In genomic region chr2:216109962-216110614, GRCh38 we compare ENCODE assay signal across 7 cellular contexts. TPM values are rescaled to one million over a fixed set of nuclear protein-coding genes. Genes with fewer than 3 reads are reported as not detected.
DNase-seq lines count a peak whose midpoint lies in the region; ATAC-seq and TF ChIP-seq lines count a peak whose summit lies in the region.

No MANE protein-coding gene starts in this region.

- peaks cover 45% of the 10 kb centered on the region for H3K36me3 Mint-ChIP-seq in T-helper 1 cell treated with Interleukin-12 subunit alpha and Interleukin-12 subunit beta and Interleukin-4 antibody, amounts not matched to agents 30 μg/mL and 1 μg/mL, for 36 hours (ENCODE audit: low read depth)

- H3K9me3 Mint-ChIP-seq in T-helper 1 cell treated with Interleukin-12 subunit alpha and Interleukin-12 subunit beta and Interleukin-4 antibody, amounts not matched to agents 30 μg/mL and 1 μg/mL, for 36 hours: no peaks in the 10 kb centered on the region

- peaks cover 7% of the 10 kb centered on the region for H3K79me1 ChIP-seq in trophoblast cell (ENCODE audit: low read length)

- peak overlapping the region; percentile 67 for H3K4me2 ChIP-seq in fibroblast of lung (ENCODE audit: extremely low read depth, insufficient read depth, low read length)
- H3K4me2 ChIP-seq in trophoblast cell (ENCODE audit: low read length): peak overlapping the region; percentile 89

- no peak overlapping the region for H3K18ac ChIP-seq in trophoblast cell (ENCODE audit: low read length)

- H3K9me3 ChIP-seq in fibroblast of lung (ENCODE audit: control insufficient read depth, insufficient read depth, low read depth, low read length): no peaks in the 10 kb centered on the region
- no peaks in the 10 kb centered on the region for H3K9me3 ChIP-seq in trophoblast cell (ENCODE audit: insufficient read depth, low read depth, low read length)

- no peak overlapping the region for H3K14ac ChIP-seq in trophoblast cell (ENCODE audit: low read length)

- H2AFZ ChIP-seq in fibroblast of lung (ENCODE audit: low read length): no peak overlapping the region
- no peak overlapping the region for H2AFZ ChIP-seq in trophoblast cell (ENCODE audit: insufficient read depth, low read length, poor library complexity)

- H2BK120ac ChIP-seq in trophoblast cell (ENCODE audit: insufficient read depth, low read length, poor library complexity): no peak overlapping the region

- peak overlapping the region; percentile 100 for H3K4me3 Mint-ChIP-seq in T-helper 1 cell treated with Interleukin-12 subunit alpha and Interleukin-12 subunit beta and Interleukin-4 antibody, amounts not matched to agents 30 μg/mL and 1 μg/mL, for 36 hours

- H3K27me3 ChIP-seq in fibroblast of lung (ENCODE audit: control insufficient read depth, insufficient read depth, low read length) (peaks cover 3% of the 10 kb centered on the region), trophoblast cell (ENCODE audit: insufficient read depth, low read length) (no peaks in the 10 kb centered on the region)

- no peak for ATAC-seq in GM21737 (IDR thresholded peaks at IDR 0.05; ENCODE audit: unreplicated experiment)
- no peak for ATAC-seq in GM18870 (IDR thresholded peaks at IDR 0.05; ENCODE audit: unreplicated experiment)

- H3K9ac ChIP-seq in fibroblast of lung (ENCODE audit: insufficient read depth, low read length) (peak overlapping the region; percentile 95), trophoblast cell (ENCODE audit: low read length) (peak overlapping the region; percentile 88)

- H3K4me1 ChIP-seq in fibroblast of lung (ENCODE audit: control insufficient read depth, extremely low read depth, insufficient read depth, low read length): peaks cover 2% of the 10 kb centered on the region
- peaks cover 6 to 11% of the 10 kb centered on the region in 2 experiments for H3K4me1 ChIP-seq in trophoblast cell (ENCODE audit: control insufficient read depth in 1 of 2, insufficient read depth in 2 of 2, low read length in 2 of 2)

- peak; percentile 44 to 52 for TF ChIP-seq CTCF in fibroblast of lung (conservative IDR thresholded peaks at IDR 0.05 in 1 of 2, IDR thresholded peaks at IDR 0.05 in 1 of 2; ENCODE audit: low read depth in 1 of 2, low read length in 2 of 2)

- H2AK5ac ChIP-seq in trophoblast cell (ENCODE audit: low read length): no peak overlapping the region

- no peak overlapping the region for H2BK5ac ChIP-seq in trophoblast cell (ENCODE audit: low read depth, low read length, poor library complexity)

- peaks cover 12% of the 10 kb centered on the region for H3K36me3 ChIP-seq in fibroblast of lung (ENCODE audit: control insufficient read depth, insufficient read depth, low read length)
- H3K36me3 ChIP-seq in trophoblast cell (ENCODE audit: control insufficient read depth in 1 of 2, insufficient read depth in 2 of 2, low read length in 2 of 2): peaks cover 7 to 19% of the 10 kb centered on the region in 2 experiments

- DNase-seq in Daoy (ENCODE audit: low read depth) (peak; percentile 10), HT-29 (ENCODE audit: low spot score) (peak; percentile 55), fibroblast of lung (ENCODE audit: low read depth in 2 of 2) (peak; percentile 54 to 79), trophoblast cell (peak in 1 of 2 donors; percentile 15)

- WGBS in trophoblast cell (ENCODE audit: extremely low coverage, insufficient coverage, insufficient read length): no CpG with 5 or more reads among the region's 10 CpGs

- peak overlapping the region; percentile 99 for H3K27ac Mint-ChIP-seq in T-helper 1 cell treated with Interleukin-12 subunit alpha and Interleukin-12 subunit beta and Interleukin-4 antibody, amounts not matched to agents 30 μg/mL and 1 μg/mL, for 36 hours

- peak overlapping the region; percentile 97 for H4K12ac ChIP-seq in trophoblast cell (ENCODE audit: low read depth, low read length)

- H3K23ac ChIP-seq in trophoblast cell (ENCODE audit: low read length): no peak overlapping the region

- no peak overlapping the region for H4K91ac ChIP-seq in trophoblast cell (ENCODE audit: low read depth, low read length)

- peaks cover 54% of the 10 kb centered on the region for H3K4me1 Mint-ChIP-seq in T-helper 1 cell treated with Interleukin-12 subunit alpha and Interleukin-12 subunit beta and Interleukin-4 antibody, amounts not matched to agents 30 μg/mL and 1 μg/mL, for 36 hours (ENCODE audit: low read depth)

- H3K4me3 ChIP-seq in fibroblast of lung (replicated peaks in 1 of 4; ENCODE audit: control extremely low read depth in 1 of 4, insufficient read depth in 1 of 4, low read depth in 3 of 4, low read length in 4 of 4) (peak overlapping the region; percentile 41 to 96 (median 88)), trophoblast cell (ENCODE audit: low read depth, low read length) (peak overlapping the region; percentile 87)

- peaks cover 40% of the 10 kb centered on the region for H3K79me2 ChIP-seq in fibroblast of lung (ENCODE audit: control insufficient read depth, insufficient read depth, low read length)
- H3K79me2 ChIP-seq in trophoblast cell (ENCODE audit: control insufficient read depth, insufficient read depth, low read length, poor library complexity): peaks cover 5% of the 10 kb centered on the region

- H3K27me3 Mint-ChIP-seq in T-helper 1 cell treated with Interleukin-12 subunit alpha and Interleukin-12 subunit beta and Interleukin-4 antibody, amounts not matched to agents 30 μg/mL and 1 μg/mL, for 36 hours (ENCODE audit: low read depth): peaks cover 3% of the 10 kb centered on the region

- H3K27ac ChIP-seq in fibroblast of lung (ENCODE audit: insufficient read depth, low read length) (peak overlapping the region; percentile 93), trophoblast cell (ENCODE audit: low read depth, low read length) (no peak overlapping the region)

- H4K20me1 ChIP-seq in fibroblast of lung (ENCODE audit: control insufficient read depth, extremely low read depth, insufficient read depth, low read length): no peaks in the 10 kb centered on the region

- H4K8ac ChIP-seq in trophoblast cell (ENCODE audit: low read depth, low read length): no peak overlapping the region

- peak overlapping the region; percentile 92 for H3K4ac ChIP-seq in trophoblast cell (ENCODE audit: low read depth, low read length)

- H2BK12ac ChIP-seq in trophoblast cell (ENCODE audit: low read length): no peak overlapping the region

RNA-seq across cellular contexts. Expression of gene XRCC5, which starts 0.9 kb away (rescaled TPM):
- 425 and 512 TPM in 2 replicates for total RNA-seq in Daoy (2014; rRNA removed; shearing (Covaris generic))
- 142 and 160 TPM in 2 replicates for total RNA-seq in HT-29 (2014; rRNA removed; shearing (Covaris generic))
- total RNA-seq in fibroblast of lung: 148 and 152 TPM in 2 replicates
- 278 and 339 TPM in 2 replicates for polyA plus RNA-seq in fibroblast of lung
- 163 and 257 TPM in 2 replicates for polyA plus RNA-seq in fibroblast of lung (2012)
- 120 and 287 TPM in 2 replicates for polyA minus RNA-seq in fibroblast of lung (ENCODE audit: low replicate concordance)
- 193 and 196 TPM in 2 replicates for polyA plus RNA-seq in trophoblast cell (2013)

RNA-seq across cellular contexts. Expression of gene TMEM169, which starts 28.4 kb away (rescaled TPM):
- total RNA-seq in Daoy (2014; rRNA removed; shearing (Covaris generic)): 0.40 and 0.65 TPM in 2 replicates
- 0.08 and 0.53 TPM in 2 replicates for total RNA-seq in HT-29 (2014; rRNA removed; shearing (Covaris generic))
- total RNA-seq in fibroblast of lung: 0.26 and 0.50 TPM in 2 replicates
- polyA plus RNA-seq in fibroblast of lung: 0.10 TPM in 2 replicates
- polyA plus RNA-seq in fibroblast of lung (2012): 0.06 and 0.36 TPM in 2 replicates
- 0.55 TPM in 1 of 2 replicates, not detected in the other for polyA minus RNA-seq in fibroblast of lung (ENCODE audit: low replicate concordance)
- 0.33 and 0.47 TPM in 2 replicates for polyA plus RNA-seq in trophoblast cell (2013)

RNA-seq across cellular contexts. Expression of gene PECR, which starts 28.5 kb away (rescaled TPM):
- 5.7 and 7.7 TPM in 2 replicates for total RNA-seq in Daoy (2014; rRNA removed; shearing (Covaris generic))
- 15.6 and 26.5 TPM in 2 replicates for total RNA-seq in HT-29 (2014; rRNA removed; shearing (Covaris generic))
- 19.3 and 22.6 TPM in 2 replicates for total RNA-seq in fibroblast of lung
- 11.7 and 15.4 TPM in 2 replicates for polyA plus RNA-seq in fibroblast of lung
- 7.1 and 10.2 TPM in 2 replicates for polyA plus RNA-seq in fibroblast of lung (2012)
- polyA minus RNA-seq in fibroblast of lung (ENCODE audit: low replicate concordance): 2.6 and 6.8 TPM in 2 replicates
- 1.9 and 2.2 TPM in 2 replicates for polyA plus RNA-seq in trophoblast cell (2013)
